8 cellular contexts compared by ENCODE assay signal in the genomic region with DNA sequence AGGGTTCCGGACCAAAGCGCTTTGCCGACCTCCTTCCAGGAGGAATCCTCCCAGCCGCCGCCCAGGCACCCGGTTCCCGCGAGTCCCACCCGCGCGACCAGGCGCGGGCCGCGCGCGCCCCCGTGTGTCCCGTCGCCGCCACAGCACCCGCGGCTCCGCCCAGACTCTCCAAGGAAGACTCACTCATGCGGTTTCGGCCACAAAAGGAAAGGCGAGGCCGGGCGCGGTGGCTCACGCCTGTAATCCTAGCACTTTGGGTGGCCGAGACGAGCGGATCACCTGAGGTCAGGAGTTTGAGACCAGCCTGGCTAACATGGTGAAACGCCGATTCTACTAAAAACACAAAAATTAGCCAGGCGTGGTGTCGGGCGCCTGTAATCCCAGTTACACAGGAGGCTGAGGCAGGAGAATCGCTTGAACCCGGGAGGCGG. TPM values are rescaled to one million over a fixed set of nuclear protein-coding genes. Genes with fewer than 3 reads are reported as not detected.
A peak's percentile ranks its signal among the peaks of the same experiment; 100 is the strongest.
DNase-seq lines count a peak whose midpoint lies in the region; ATAC-seq and TF ChIP-seq lines count a peak whose summit lies in the region.

No MANE protein-coding gene starts in this region.

- peaks cover 8% of the 10 kb centered on the region for H3K27me3 Mint-ChIP-seq in nephron (ENCODE audit: low read depth)
- peaks cover 28% of the 10 kb centered on the region for H3K27me3 Mint-ChIP-seq in stimulated activated naive CD8-positive, alpha-beta T cell treated with anti-CD3 and anti-CD28 coated beads, Interleukin-15, amount 100 ng/mL, for 72 hours

- peak overlapping the region; percentile 63; the same call in 1 of the 2 replicates for H2AFZ ChIP-seq in OCI-LY7 (ENCODE audit: low read length)

- peaks cover 14% of the 10 kb centered on the region; the same call in 1 of the 2 replicates for H3K79me2 ChIP-seq in OCI-LY7 (ENCODE audit: insufficient read depth, low read depth, low read length)

- H3K9me2 ChIP-seq in OCI-LY7 (ENCODE audit: insufficient read depth, low read length), result no peaks in the 10 kb centered on the region

- CTCF ChIA-PET in OCI-LY7 (lab: Charles Lee; ENCODE audit: unreplicated experiment), result no interaction called here

- H3K27ac ChIP-seq in OCI-LY7 (ENCODE audit: low read depth, low read length, poor library complexity, severe bottlenecking), result no peak overlapping the region
- no peak overlapping the region for H3K27ac ChIP-seq in esophagus muscularis mucosa (replicated peaks in 1 of 4)

- no peaks in the 10 kb centered on the region for H3K9me3 ChIP-seq in OCI-LY7 (ENCODE audit: low read length)
- H3K9me3 ChIP-seq in esophagus muscularis mucosa, result no peaks in the 10 kb centered on the region

- H3K27me3 ChIP-seq in esophagus muscularis mucosa, result peaks cover 0 to 35% (median 4%) of the 10 kb centered on the region in 4 donors

- peak; percentile 33 for ATAC-seq in HG03565 (IDR thresholded peaks at IDR 0.05; ENCODE audit: unreplicated experiment)
- ATAC-seq in stimulated activated naive CD8-positive, alpha-beta T cell treated with anti-CD3 and anti-CD28 coated beads, Interleukin-15, amount 100 ng/mL, for 72 hours, result peak; percentile 54
- no peak for ATAC-seq in HG03342 (IDR thresholded peaks at IDR 0.05; ENCODE audit: unreplicated experiment)

- 40% methylated on average over 14 of the region's 42 CpGs for WGBS in esophagus muscularis mucosa

- DNase-seq in DMS79 treated with DMSO at 0.1 percent for 48 hours (lab: John Stamatoyannopoulos, UW) (peak; percentile 65), OCI-LY7 (ENCODE audit: low spot score) (peak; percentile 76), esophagus muscularis mucosa (ENCODE audit: extremely low spot score) (peak; percentile 95)
- peak; percentile 78 for DNase-seq in activated T-cell treated with anti-CD3 and anti-CD28 coated beads, Interleukin-2, amount 50 U/mL, for 1 hour
- DNase-seq in stimulated activated naive CD8-positive, alpha-beta T cell treated with anti-CD3 and anti-CD28 coated beads, Interleukin-15, amount 100 ng/mL, for 72 hours, result peak; percentile 57 to 67

- no peaks in the 10 kb centered on the region for H3K36me3 Mint-ChIP-seq in nephron (ENCODE audit: low read depth)

- no peak for TF ChIP-seq POLR2A in esophagus muscularis mucosa (IDR thresholded peaks at IDR 0.05; ENCODE audit: low read depth)

- TF ChIP-seq EP300 in esophagus muscularis mucosa (IDR thresholded peaks at IDR 0.05), result no peak

- H3K4me1 ChIP-seq in OCI-LY7 (ENCODE audit: insufficient read depth, low read length, poor library complexity, severe bottlenecking) (peaks cover 38% of the 10 kb centered on the region), esophagus muscularis mucosa (peaks cover 28 to 47% (median 32%) of the 10 kb centered on the region in 4 donors)

- TF ChIP-seq CTCF in OCI-LY7 (conservative IDR thresholded peaks at IDR 0.05; ENCODE audit: low read length) (peak; percentile 90), esophagus muscularis mucosa (IDR thresholded peaks at IDR 0.05) (peak in 2 of 3 experiments; percentile 95 to 96), nephron (IDR thresholded peaks at IDR 0.05; ENCODE audit: unreplicated experiment in 3 of 3) (peak; percentile 97 to 99 (median 98))

- intact Hi-C loops in OCI-LY7 (cut with micrococcal nuclease; ENCODE audit: unreplicated experiment) (loop anchor here (1.0 to 5.0 kb wide), 2 partner anchors 56 to 71 kb away; a partner anchor contains a TSS), esophagus muscularis mucosa (cut with DNase I) (no loop called here)

- POLR2A ChIA-PET in OCI-LY7 (lab: Charles Lee), result no interaction called here

- H3K9me3 Mint-ChIP-seq in nephron, result no peaks in the 10 kb centered on the region
- H3K9me3 Mint-ChIP-seq in stimulated activated naive CD8-positive, alpha-beta T cell treated with anti-CD3 and anti-CD28 coated beads, Interleukin-15, amount 100 ng/mL, for 72 hours, result no peaks in the 10 kb centered on the region

- H3K36me3 ChIP-seq in OCI-LY7 (ENCODE audit: insufficient read depth, low read length), result peaks cover 10% of the 10 kb centered on the region
- H3K36me3 ChIP-seq in esophagus muscularis mucosa, result no peaks in the 10 kb centered on the region

- no TSS peak for BruUV-seq in OCI-LY7 (replicated peaks; lab: Mats Ljungman, UMichigan)

- peaks cover 17% of the 10 kb centered on the region for H3K4me1 Mint-ChIP-seq in nephron
- H3K4me1 Mint-ChIP-seq in stimulated activated naive CD8-positive, alpha-beta T cell treated with anti-CD3 and anti-CD28 coated beads, Interleukin-15, amount 100 ng/mL, for 72 hours, result peaks cover 34% of the 10 kb centered on the region

- no peak overlapping the region for H3K27ac Mint-ChIP-seq in nephron
- no peak overlapping the region for H3K27ac Mint-ChIP-seq in stimulated activated naive CD8-positive, alpha-beta T cell treated with anti-CD3 and anti-CD28 coated beads, Interleukin-15, amount 100 ng/mL, for 72 hours

- H4K20me1 ChIP-seq in OCI-LY7 (ENCODE audit: insufficient read depth, low read length), result no peaks in the 10 kb centered on the region

- H3K4me3 ChIP-seq in OCI-LY7 (ENCODE audit: low read depth, low read length, poor library complexity, severe bottlenecking) (peak overlapping the region; percentile 54), esophagus muscularis mucosa (peak overlapping the region; percentile 24 to 44 (median 32))

- peak overlapping the region; percentile 84 for H3K4me2 ChIP-seq in OCI-LY7 (ENCODE audit: low read length)

- H3K4me3 Mint-ChIP-seq in nephron, result peak overlapping the region; percentile 49 to 63 (median 50)
- H3K4me3 Mint-ChIP-seq in stimulated activated naive CD8-positive, alpha-beta T cell treated with anti-CD3 and anti-CD28 coated beads, Interleukin-15, amount 100 ng/mL, for 72 hours, result peak overlapping the region; percentile 49 to 59

RNA-seq across cellular contexts. Expression of a gene that starts 3.5 kb away (rescaled TPM):
- 80.2 and 104 TPM in 2 replicates for total RNA-seq in OCI-LY7 (2014; rRNA removed; shearing (Covaris generic))
- total RNA-seq in OCI-LY7 (2022) (195 and 197 TPM in 2 replicates), esophagus muscularis mucosa (1 to 10 TPM in 1 of 4 donors, under 1 TPM in 1, not detected in 2; 0.57 to 2.5 TPM)

RNA-seq across cellular contexts. Expression of a gene that starts 14.6 kb away (rescaled TPM):
- 38.1 and 49.1 TPM in 2 replicates for total RNA-seq in OCI-LY7 (2014; rRNA removed; shearing (Covaris generic))
- total RNA-seq in OCI-LY7 (2022) (59.7 and 67.4 TPM in 2 replicates), esophagus muscularis mucosa (1 to 10 TPM; 2.2 to 7.5 (median 4.7) TPM)

RNA-seq across cellular contexts. Expression of a gene that starts 19.6 kb away (rescaled TPM):
- 0.09 and 0.28 TPM in 2 replicates for total RNA-seq in OCI-LY7 (2014; rRNA removed; shearing (Covaris generic))
- total RNA-seq in OCI-LY7 (2022), result 0.31 TPM in 1 of 2 replicates, not detected in the other
- under 1 TPM in 1 of 4 donors, not detected in 3; 0.13 TPM for total RNA-seq in esophagus muscularis mucosa

RNA-seq across cellular contexts. Expression of a gene that starts 29.0 kb away (rescaled TPM):
- 0.44 TPM in 1 of 2 replicates, not detected in the other for total RNA-seq in OCI-LY7 (2014; rRNA removed; shearing (Covaris generic))
- total RNA-seq in OCI-LY7 (2022) (0.42 and 0.59 TPM in 2 replicates), esophagus muscularis mucosa (under 1 TPM in 3 of 4 donors, not detected in 1; 0.17 to 0.42 (median 0.32) TPM)

RNA-seq across cellular contexts. Expression of a gene that starts 34.3 kb away (rescaled TPM):
- total RNA-seq in OCI-LY7 (2014; rRNA removed; shearing (Covaris generic)), result not detected in 2 replicates
- total RNA-seq in OCI-LY7 (2022) (not detected in 2 replicates), esophagus muscularis mucosa (not detected)

Comparison
In these comparisons a context has a peak if more than half of its experiments do, and no peak if none do; other contexts are left out.
1. RNA of a gene that starts 3.5 kb away (total RNA-seq): 80.2 to 197 TPM in OCI-LY7; 0.57 to 2.5 TPM in esophagus muscularis mucosa; every median in the first group is over 10 times any median in the second.
2. RNA of a gene that starts 14.6 kb away (total RNA-seq): 38.1 to 67.4 TPM in OCI-LY7; 2.2 to 7.5 TPM in esophagus muscularis mucosa; every median in the first group is over 4 times any median in the second.
3. Peak in every context shown above with its lines, with median percentiles within 50 percentile points of each other: DNase-seq and CTCF ChIP-seq.